8 cellular contexts compared by ENCODE assay signal in the genomic region with DNA sequence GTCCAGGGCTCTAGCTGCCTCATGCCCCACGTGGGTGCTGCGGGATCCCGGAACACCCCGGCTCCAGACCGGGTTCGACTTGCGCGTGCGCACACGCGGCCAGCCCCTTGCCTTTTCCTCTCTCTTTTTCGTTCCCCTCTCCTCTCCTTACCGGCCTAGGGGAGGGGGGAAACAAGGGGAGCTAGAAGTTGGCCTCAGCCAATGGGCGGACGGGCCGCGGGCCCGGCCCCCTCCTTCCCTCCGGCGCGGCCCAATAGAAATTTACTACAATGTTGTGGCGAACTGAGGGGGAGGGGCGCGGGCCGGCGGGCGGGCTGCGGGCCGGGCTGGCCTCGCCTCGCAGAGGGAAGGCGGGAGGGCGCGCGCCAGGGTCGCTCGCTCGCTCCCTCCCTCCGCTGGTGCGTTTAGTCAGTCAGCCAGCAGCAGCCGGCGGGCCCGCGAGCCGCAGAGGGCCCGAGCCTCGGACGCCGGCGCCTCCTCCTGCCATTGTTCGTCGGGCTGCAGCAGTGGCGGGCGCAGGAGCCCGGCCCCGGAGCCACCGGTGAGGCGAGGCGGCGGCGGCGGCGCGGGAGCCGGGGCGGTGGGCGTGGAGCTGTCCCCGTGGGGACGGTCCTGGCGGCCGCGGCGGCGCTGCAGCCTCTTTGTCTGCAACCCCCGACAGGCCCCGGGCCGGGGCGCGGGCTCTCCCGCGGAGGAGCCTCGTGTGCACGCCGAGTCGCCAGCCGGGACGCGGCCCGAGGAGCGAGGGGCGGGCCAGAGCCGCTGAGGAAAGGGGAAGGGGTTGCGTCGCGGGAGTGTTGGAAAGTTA. TPM values are rescaled to one million over a fixed set of nuclear protein-coding genes. Genes with fewer than 3 reads are reported as not detected.
A peak's percentile ranks its signal among the peaks of the same experiment; 100 is the strongest.
DNase-seq lines count a peak whose midpoint lies in the region; ATAC-seq and TF ChIP-seq lines count a peak whose summit lies in the region.

A gene (plus strand): TSS at position 342 of the 808 bp plus-strand sequence. CDS start 72,869 bp downstream, outside the sequence.

- H3K27me3 ChIP-seq in kidney epithelial cell (ENCODE audit: control insufficient read depth, insufficient read depth, low read length), result no peaks in the 10 kb centered on the region

- ATAC-seq in GM19035 (IDR thresholded peaks at IDR 0.05; ENCODE audit: unreplicated experiment) (peak; percentile 81), HG03354 (IDR thresholded peaks at IDR 0.05; ENCODE audit: poor library complexity, severe bottlenecking, unreplicated experiment) (peak; percentile 87)

- TF ChIP-seq CTCF in kidney epithelial cell (IDR thresholded peaks at IDR 0.05; ENCODE audit: insufficient read depth, low read length, poor library complexity, severe bottlenecking), result no peak

- peak; percentile 94 for DNase-seq in AG08395 (ENCODE audit: low spot score)
- peak; percentile 97 for DNase-seq in NCI-H446 treated with DMSO at 0.1 percent for 48 hours (lab: John Stamatoyannopoulos, UW)
- peak; percentile 91 for DNase-seq in activated CD4-positive, CD25-positive, alpha-beta regulatory T cell treated with anti-CD3 and anti-CD28 coated beads, Interleukin-2, amount 50 U/mL, for 72 hours
- DNase-seq in cerebellar cortex (ENCODE audit: low spot score), result peak; percentile 98
- DNase-seq in kidney epithelial cell (ENCODE audit: low read depth), result peak; percentile 48
- DNase-seq in stimulated activated CD4-positive, alpha-beta T cell treated with anti-CD3 and anti-CD28 coated beads, Interleukin-15, amount 100 ng/mL, for 1 hour (ENCODE audit: low read depth in 1 of 2, low spot score in 1 of 2), result peak; percentile 82 to 85

- peak within 1 kb of the TSS; percentile 49 for H3K4me3 ChIP-seq in kidney epithelial cell (ENCODE audit: low read depth, low read length)

- no peaks in the 10 kb centered on the region for H3K36me3 ChIP-seq in kidney epithelial cell (ENCODE audit: control insufficient read depth, insufficient read depth, low read length)

RNA-seq across cellular contexts. Expression of the gene that starts here (rescaled TPM):
- 40.5 and 40.7 TPM in 2 replicates for total RNA-seq in kidney epithelial cell

Comparison
In these comparisons a context has a peak if more than half of its experiments do, and no peak if none do; other contexts are left out.
1. Peak in every context shown above with its lines: DNase-seq, ATAC-seq and H3K4me3 ChIP-seq.
2. DNase-seq: peak in every context shown above with its lines; median percentile 98 in cerebellar cortex; 97 in NCI-H446 treated with DMSO at 0.1 percent for 48 hours; 94 in AG08395; 91 in activated CD4-positive, CD25-positive, alpha-beta regulatory T cell treated with anti-CD3 and anti-CD28 coated beads, Interleukin-2, amount 50 U/mL, for 72 hours; 84 in stimulated activated CD4-positive, alpha-beta T cell treated with anti-CD3 and anti-CD28 coated beads, Interleukin-15, amount 100 ng/mL, for 1 hour; 48 in kidney epithelial cell.